ENCODE assay signal across 8 cellular contexts in the genomic region with DNA sequence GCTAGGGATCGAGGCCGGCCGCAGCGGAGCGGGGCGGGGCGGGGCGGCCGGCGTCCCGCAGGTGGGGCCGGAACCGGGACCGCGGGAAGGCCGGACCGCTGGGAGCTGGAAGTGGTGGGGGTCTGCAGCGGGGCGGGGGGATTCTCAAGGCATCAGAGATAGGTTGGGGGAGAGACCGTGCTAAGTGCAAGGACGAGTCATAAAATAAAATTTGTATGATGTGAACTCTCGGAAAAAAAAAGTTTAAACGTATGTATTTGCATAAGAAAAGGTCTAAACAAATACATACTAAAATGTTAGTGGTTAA. TPM values are rescaled to one million over a fixed set of nuclear protein-coding genes. Genes with fewer than 3 reads are reported as not detected.
DNase-seq lines count a peak whose midpoint lies in the region; ATAC-seq, FAIRE-seq and TF ChIP-seq lines count a peak whose summit lies in the region.

A gene with protein sequence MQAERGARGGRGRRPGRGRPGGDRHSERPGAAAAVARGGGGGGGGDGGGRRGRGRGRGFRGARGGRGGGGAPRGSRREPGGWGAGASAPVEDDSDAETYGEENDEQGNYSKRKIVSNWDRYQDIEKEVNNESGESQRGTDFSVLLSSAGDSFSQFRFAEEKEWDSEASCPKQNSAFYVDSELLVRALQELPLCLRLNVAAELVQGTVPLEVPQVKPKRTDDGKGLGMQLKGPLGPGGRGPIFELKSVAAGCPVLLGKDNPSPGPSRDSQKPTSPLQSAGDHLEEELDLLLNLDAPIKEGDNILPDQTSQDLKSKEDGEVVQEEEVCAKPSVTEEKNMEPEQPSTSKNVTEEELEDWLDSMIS (minus strand): TSS at position 25 of the 307 bp plus-strand sequence. CDS start 158 bp downstream, outside the sequence.

- in situ Hi-C loops in gastrocnemius medialis (cut with MboI; ENCODE audit: low sequenced_read_pairs in 4 of 4), result no loop called here

- H3K4me3 Mint-ChIP-seq in activated CD8-positive, alpha-beta T cell treated with anti-CD3 and anti-CD28 coated beads for 36 hours, result peak within 1 kb of the TSS; percentile 80

- DNase-seq in H7 (no peak), left cardiac atrium (no peak), gastrocnemius medialis (no peak), NCI-H1048 (lab: John Stamatoyannopoulos, UW) (no peak), NCI-H774 (lab: John Stamatoyannopoulos, UW) (no peak), NOMO-1 treated with dmso at 0.1 percent for 144 hours (lab: John Stamatoyannopoulos, UW; ENCODE audit: unreplicated experiment) (no peak), GM12892 (ENCODE audit: insufficient read length) (no peak)
- DNase-seq in activated CD8-positive, alpha-beta T cell treated with anti-CD3 and anti-CD28 coated beads for 36 hours, result no peak

- H3K27me3 ChIP-seq in H7 (ENCODE audit: control insufficient read depth, insufficient read depth, low read length) (peaks cover 14% of the 10 kb centered on the region), gastrocnemius medialis (no peaks in the 10 kb centered on the region)

- peaks cover 22% of the 10 kb centered on the region for H3K4me1 Mint-ChIP-seq in activated CD8-positive, alpha-beta T cell treated with anti-CD3 and anti-CD28 coated beads for 36 hours (ENCODE audit: low read depth)

- FAIRE-seq in GM12892 (lab: Jason Lieb, UNC), result no peak

- no peaks in the 10 kb centered on the region for H3K36me3 Mint-ChIP-seq in activated CD8-positive, alpha-beta T cell treated with anti-CD3 and anti-CD28 coated beads for 36 hours (ENCODE audit: low read depth)

- POLR2A ChIA-PET in activated CD8-positive, alpha-beta T cell treated with anti-CD3 and anti-CD28 coated beads for 36 hours (lab: Charles Lee), result interaction anchor here (0.9 to 2.0 kb wide), 6 partner anchors 9 to 949 kb away, joined by 3 to 9 read pairs (median 4); a partner anchor contains a TSS

- no peaks in the 10 kb centered on the region for H3K9me3 Mint-ChIP-seq in activated CD8-positive, alpha-beta T cell treated with anti-CD3 and anti-CD28 coated beads for 36 hours

- no peak for TF ChIP-seq CTCF in activated CD8-positive, alpha-beta T cell treated with anti-CD3 and anti-CD28 coated beads for 36 hours (IDR thresholded peaks at IDR 0.05)
- TF ChIP-seq CTCF in gastrocnemius medialis (IDR thresholded peaks at IDR 0.05 in 4 of 5, conservative IDR thresholded peaks at IDR 0.05 in 1 of 5), result no peak

- H3K27ac Mint-ChIP-seq in activated CD8-positive, alpha-beta T cell treated with anti-CD3 and anti-CD28 coated beads for 36 hours, result peak within 1 kb of the TSS; percentile 97

- H3K27ac ChIP-seq in gastrocnemius medialis, result peak within 1 kb of the TSS; percentile 87 to 93 (median 89)

- CTCF ChIA-PET in activated CD8-positive, alpha-beta T cell treated with anti-CD3 and anti-CD28 coated beads for 36 hours (lab: Charles Lee), result interaction anchor here (1.3 to 1.4 kb wide), 2 partner anchors 21 to 328 kb away, joined by 4 read pairs; a partner anchor contains a TSS

- H3K9me3 ChIP-seq in gastrocnemius medialis, result no peaks in the 10 kb centered on the region

- no peaks in the 10 kb centered on the region for H3K27me3 Mint-ChIP-seq in activated CD8-positive, alpha-beta T cell treated with anti-CD3 and anti-CD28 coated beads for 36 hours

- H3K36me3 ChIP-seq in H7 (replicated peaks; ENCODE audit: control insufficient read depth, insufficient read depth, low read length) (no peaks in the 10 kb centered on the region), gastrocnemius medialis (no peaks in the 10 kb centered on the region)

- TF ChIP-seq POLR2A in gastrocnemius medialis (IDR thresholded peaks at IDR 0.05) (no peak), GM12892 (IDR thresholded peaks at IDR 0.05; ENCODE audit: low read depth, low read length) (no peak)

- H3K4me3 ChIP-seq in H7 (ENCODE audit: insufficient read depth, low read depth, low read length) (peak within 1 kb of the TSS; percentile 86), gastrocnemius medialis (peak within 1 kb of the TSS; percentile 78 to 88 (median 82))

- ATAC-seq in activated CD8-positive, alpha-beta T cell treated with anti-CD3 and anti-CD28 coated beads for 36 hours, result no peak
- ATAC-seq in left cardiac atrium (no peak), gastrocnemius medialis (no peak)

- peaks cover 10 to 14% of the 10 kb centered on the region in 2 donors for H3K4me1 ChIP-seq in gastrocnemius medialis

- intact Hi-C loops in activated CD8-positive, alpha-beta T cell treated with anti-CD3 and anti-CD28 coated beads for 36 hours (cut with micrococcal nuclease), result no loop called here
- intact Hi-C loops in left cardiac atrium (cut with DNase I) (no loop called here), gastrocnemius medialis (cut with DNase I; ENCODE audit: low total_unique reads) (loop anchor here (2.0 to 10.0 kb wide), 2 partner anchors 64 to 306 kb away; a partner anchor contains a TSS)

RNA-seq across cellular contexts. Expression of the gene that starts here (rescaled TPM):
- total RNA-seq in H7 (2014; rRNA removed; shearing (Covaris generic)), result 19.4 and 20.1 TPM in 2 replicates
- total RNA-seq in activated CD8-positive, alpha-beta T cell treated with anti-CD3 and anti-CD28 coated beads for 36 hours, result 10 to 100 TPM in 1 of 2 experiments, 1 to 10 TPM in 1; 8.8 to 13.0 TPM
- total RNA-seq in left cardiac atrium (10 to 100 TPM; 16.5 to 16.7 TPM), gastrocnemius medialis (10 to 100 TPM; 17.4 to 36.2 (median 21.5) TPM)
- 10.4 TPM for polyA plus RNA-seq in GM12892 (2012; ENCODE audit: missing spikeins)
